In genomic region chr4:52641853-52642563, GRCh38 we compare ENCODE assay signal across 9 cellular contexts. TPM values are rescaled to one million over a fixed set of nuclear protein-coding genes. Genes with fewer than 3 reads are reported as not detected.
A peak's percentile ranks its signal among the peaks of the same experiment; 100 is the strongest.
DNase-seq lines count a peak whose midpoint lies in the region; ATAC-seq and TF ChIP-seq lines count a peak whose summit lies in the region.
"Had no signal": no experiment of that assay in that cellular context is flagged by ENCODE, and none has a peak within 500 bp of the region (broad histone marks: within the 10 kb centered on the region; RNA-seq: fewer than 3 reads in every experiment).

No MANE protein-coding gene starts in this region.

- TF ChIP-seq CTCF in fibroblast of lung (conservative IDR thresholded peaks at IDR 0.05 in 1 of 2, IDR thresholded peaks at IDR 0.05 in 1 of 2; ENCODE audit: low read depth in 1 of 2, low read length in 2 of 2): no peak
- TF ChIP-seq CTCF in omental fat pad (IDR thresholded peaks at IDR 0.05): no peak

- no peaks in the 10 kb centered on the region for H3K9me3 ChIP-seq in fibroblast of lung (ENCODE audit: control insufficient read depth, insufficient read depth, low read depth, low read length)

- ATAC-seq in GM18498 (IDR thresholded peaks at IDR 0.05; ENCODE audit: unreplicated experiment): peak; percentile 74
- peak; percentile 84 for ATAC-seq in GM21529 (IDR thresholded peaks at IDR 0.05; ENCODE audit: unreplicated experiment)
- peak; percentile 82 for ATAC-seq in HG03558 (IDR thresholded peaks at IDR 0.05; ENCODE audit: extremely low read depth, unreplicated experiment)
- no peak for ATAC-seq in omental fat pad (ENCODE audit: low FRiP score)

- H4K20me1 ChIP-seq in fibroblast of lung (ENCODE audit: control insufficient read depth, extremely low read depth, insufficient read depth, low read length): no peaks in the 10 kb centered on the region

- H3K4me3 ChIP-seq in fibroblast of lung (replicated peaks in 1 of 4; ENCODE audit: control extremely low read depth in 1 of 4, insufficient read depth in 1 of 4, low read depth in 3 of 4, low read length in 4 of 4): no peak overlapping the region

- no peak overlapping the region for H2AFZ ChIP-seq in fibroblast of lung (ENCODE audit: low read length)

- DNase-seq in fibroblast of lung (ENCODE audit: low read depth in 2 of 2): peak; percentile 39 to 74
- DNase-seq in NOMO-1 treated with dmso at 0.1 percent for 144 hours (lab: John Stamatoyannopoulos, UW; ENCODE audit: unreplicated experiment): no peak
- no peak for DNase-seq in SHP77 treated with DMSO at 0.1 percent for 48 hours (lab: John Stamatoyannopoulos, UW)
- no peak for DNase-seq in NCI-H2171 (lab: John Stamatoyannopoulos, UW)
- no peak for DNase-seq in omental fat pad (ENCODE audit: low spot score)
- DNase-seq: stimulated activated naive CD4-positive, alpha-beta T cell had no signal

- no peaks in the 10 kb centered on the region for H3K27me3 ChIP-seq in fibroblast of lung (ENCODE audit: control insufficient read depth, insufficient read depth, low read length)

- H3K9ac ChIP-seq in fibroblast of lung (ENCODE audit: insufficient read depth, low read length): no peak overlapping the region

- H3K79me2 ChIP-seq in fibroblast of lung (ENCODE audit: control insufficient read depth, insufficient read depth, low read length): peaks cover 12% of the 10 kb centered on the region

- no peaks in the 10 kb centered on the region for H3K36me3 ChIP-seq in fibroblast of lung (ENCODE audit: control insufficient read depth, insufficient read depth, low read length)

- H3K4me1 ChIP-seq in fibroblast of lung (ENCODE audit: control insufficient read depth, extremely low read depth, insufficient read depth, low read length): peaks cover 10% of the 10 kb centered on the region

- no peak overlapping the region for H3K4me2 ChIP-seq in fibroblast of lung (ENCODE audit: extremely low read depth, insufficient read depth, low read length)

- no peak overlapping the region for H3K27ac ChIP-seq in fibroblast of lung (ENCODE audit: insufficient read depth, low read length)

RNA-seq across cellular contexts. Expression of gene USP46, which starts 17.1 kb away (rescaled TPM):
- 12.6 and 14.4 TPM in 2 replicates for total RNA-seq in fibroblast of lung
- polyA plus RNA-seq in fibroblast of lung: 18.0 and 21.8 TPM in 2 replicates
- 12.8 and 13.9 TPM in 2 replicates for polyA plus RNA-seq in fibroblast of lung (2012)
- polyA minus RNA-seq in fibroblast of lung (ENCODE audit: low replicate concordance): 4.5 and 12.1 TPM in 2 replicates
- 1 to 10 TPM; 6.0 to 7.7 (median 6.6) TPM for total RNA-seq in omental fat pad

Comparison
In these comparisons a context has a peak if more than half of its experiments do, and no peak if none do; other contexts are left out.
1. DNase-seq: peak in fibroblast of lung (2 of 2); none in NOMO-1 treated with dmso at 0.1 percent for 144 hours (single experiment), SHP77 treated with DMSO at 0.1 percent for 48 hours (single experiment), NCI-H2171 (single experiment) and omental fat pad (single experiment).